Comparison of ENCODE assay signal across 8 cellular contexts in the genomic region with DNA sequence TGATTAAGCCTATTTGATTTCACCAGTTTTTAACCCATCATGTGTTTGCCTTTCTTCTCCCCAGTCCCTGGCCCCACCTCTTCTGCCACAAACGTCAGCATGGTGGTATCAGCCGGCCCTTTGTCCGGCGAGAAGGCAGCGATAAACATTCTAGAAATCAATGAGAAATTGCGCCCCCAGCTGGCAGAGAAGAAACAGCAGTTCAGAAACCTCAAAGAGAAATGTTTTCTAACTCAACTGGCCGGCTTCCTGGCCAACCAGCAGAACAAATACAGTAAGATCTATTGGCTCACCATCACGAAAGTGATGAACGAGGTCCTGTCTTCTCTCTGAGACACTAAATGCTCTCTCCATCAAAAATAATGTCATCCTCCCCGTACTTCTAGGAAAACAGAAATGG.
A peak's percentile ranks its signal among the peaks of the same experiment; 100 is the strongest.
DNase-seq lines count a peak whose midpoint lies in the region; ATAC-seq and TF ChIP-seq lines count a peak whose summit lies in the region.
"Not testable (repeated sequence)": the region's sequence is repeated elsewhere in the genome, so short reads cannot be mapped to it uniquely, and the experiment has no call there.

No MANE protein-coding gene starts in this region.

- H4K20me1 ChIP-seq in H9 (ENCODE audit: control insufficient read depth, insufficient read depth, insufficient read length): not testable (repeated sequence)

- H3K23me2 ChIP-seq in H9 (ENCODE audit: insufficient read length, low read depth, low read length, poor library complexity, severe bottlenecking): not testable (repeated sequence)

- not testable (repeated sequence) for H3K4me3 Mint-ChIP-seq in H9, WTC11

- POLR2A ChIA-PET in WTC11 (lab: Charles Lee): not testable (repeated sequence)

- not testable (repeated sequence) for H3K36me3 ChIP-seq in mucosa of descending colon (ENCODE audit: low read depth)

- H2AK5ac ChIP-seq in H9 (ENCODE audit: insufficient read length, low read length): not testable (repeated sequence)

- not testable (repeated sequence) for H3K27ac Mint-ChIP-seq in H9, WTC11

- H3K23ac ChIP-seq in H9 (ENCODE audit: insufficient read length, low read depth, low read length): not testable (repeated sequence)

- CTCF ChIA-PET in WTC11 (lab: Charles Lee): not testable (repeated sequence)

- not testable (repeated sequence) for H3K9me3 ChIP-seq in H9 (ENCODE audit: control insufficient read depth, low read depth, low read length); mucosa of descending colon

- H2BK20ac ChIP-seq in H9 (ENCODE audit: low read depth, low read length, poor library complexity, severe bottlenecking): not testable (repeated sequence)

- not testable (repeated sequence) for H3K79me2 ChIP-seq in H9 (ENCODE audit: insufficient read depth, low read length)

- H3K4me2 ChIP-seq in H9 (ENCODE audit: insufficient read depth, insufficient read length, low read length): not testable (repeated sequence)

- not testable (repeated sequence) for H2AFZ ChIP-seq in H9 (ENCODE audit: low read length)

- not testable (repeated sequence) for H2BK120ac ChIP-seq in H9 (ENCODE audit: low read depth, low read length, poor library complexity, severe bottlenecking)

- not testable (repeated sequence) for H3K4me3 ChIP-seq in fibroblast of villous mesenchyme (ENCODE audit: low read depth, low read length); mucosa of descending colon

- not testable (repeated sequence) for H3K79me1 ChIP-seq in H9 (ENCODE audit: insufficient read depth, low read depth, low read length, poor library complexity, severe bottlenecking)

- not testable (repeated sequence) for H4K5ac ChIP-seq in H9 (ENCODE audit: insufficient read length, low read depth, low read length)

- not testable (repeated sequence) for H2BK5ac ChIP-seq in H9 (ENCODE audit: insufficient read length, low read length)

- H3K27me3 ChIP-seq in H9 (ENCODE audit: insufficient read depth, low read length): not testable (repeated sequence)

- H3K36me3 Mint-ChIP-seq in H9 (ENCODE audit: insufficient read depth in 1 of 3, low read depth in 3 of 3); WTC11: not testable (repeated sequence)

- not testable (repeated sequence) for H3K9ac ChIP-seq in H9 (ENCODE audit: extremely low read depth, insufficient read length, low read length)

- not testable (repeated sequence) for H3K27ac ChIP-seq in C4-2B; H9 (ENCODE audit: insufficient read length, low read depth, low read length)

- H3K4me1 Mint-ChIP-seq in H9, WTC11: not testable (repeated sequence)

- WGBS in H9 (ENCODE audit: extremely low coverage, insufficient read length, low lambda C conversion rate): no CpG with 5 or more reads among the region's 10 CpGs

- DNase-seq in H9 (peak; percentile 45), NCI-H526 treated with DMSO at 0.1 percent for 48 hours (lab: John Stamatoyannopoulos, UW) (peak; percentile 6), WTC11 (ENCODE audit: low spot score) (peak; percentile 44), amniotic epithelial cell (ENCODE audit: low read depth) (peak; percentile 30), fibroblast of villous mesenchyme (ENCODE audit: low read depth) (peak; percentile 51), mucosa of descending colon (peak in 2 of 3 donors; percentile 5 to 30)
- DNase-seq in stimulated activated CD4-positive, alpha-beta T cell treated with anti-CD3 and anti-CD28 coated beads, Interleukin-2, amount 100 ng/mL, for 24 hours: peak; percentile 20 to 38

- H3K9me3 Mint-ChIP-seq in H9, WTC11: not testable (repeated sequence)

- not testable (repeated sequence) for H3K56ac ChIP-seq in H9 (ENCODE audit: insufficient read length, low read depth, low read length)

- TF ChIP-seq CTCF in C4-2B (conservative IDR thresholded peaks at IDR 0.05) (peak; percentile 48), H9 (conservative IDR thresholded peaks at IDR 0.05) (peak; percentile 68), WTC11 (IDR thresholded peaks at IDR 0.05) (peak; percentile 37; the same call in 1 of the 2 replicates), fibroblast of villous mesenchyme (IDR thresholded peaks at IDR 0.05; ENCODE audit: insufficient read depth, low read depth, low read length) (peak; percentile 44)
- TF ChIP-seq CTCF in mucosa of descending colon (IDR thresholded peaks at IDR 0.05): not testable (repeated sequence)

- intact Hi-C loops in mucosa of descending colon (cut with DNase I, micrococcal nuclease): not testable (repeated sequence)

- H2BK12ac ChIP-seq in H9 (ENCODE audit: insufficient read length, low read depth, low read length): not testable (repeated sequence)

- H4K91ac ChIP-seq in H9 (ENCODE audit: insufficient read length, low read depth, low read length): not testable (repeated sequence)

- not testable (repeated sequence) for H3K4ac ChIP-seq in H9 (ENCODE audit: low read depth, low read length)

- not testable (repeated sequence) for ATAC-seq in WTC11, mucosa of descending colon

- H3K14ac ChIP-seq in H9 (ENCODE audit: insufficient read depth, low read length): not testable (repeated sequence)

- not testable (repeated sequence) for H4K8ac ChIP-seq in H9 (replicated peaks; ENCODE audit: insufficient read length, low read depth, low read length)

- H3K27me3 Mint-ChIP-seq in H9 (ENCODE audit: low read depth); WTC11 (ENCODE audit: low read depth): not testable (repeated sequence)

- not testable (repeated sequence) for H3K4me1 ChIP-seq in H9 (ENCODE audit: insufficient read depth, low read length); mucosa of descending colon (ENCODE audit: low read depth)

- H3T11ph ChIP-seq in H9 (ENCODE audit: low read length): not testable (repeated sequence)

- H3K18ac ChIP-seq in H9 (ENCODE audit: insufficient read length, low read depth, low read length): not testable (repeated sequence)

- H2BK15ac ChIP-seq in H9 (ENCODE audit: low read depth, low read length): not testable (repeated sequence)
